7 cellular contexts compared by ENCODE assay signal in genomic region chr9:70981312-70981711, GRCh38.
"Had no signal": no experiment of that assay in that cellular context is flagged by ENCODE, and none has a peak within 500 bp of the region (broad histone marks: within the 10 kb centered on the region; RNA-seq: fewer than 3 reads in every experiment).

No MANE protein-coding gene starts in this region.

- H3K4me2 ChIP-seq: KMS-11 had no signal

- H3K9ac ChIP-seq: KMS-11 had no signal

- ATAC-seq: K562 had no signal

- H3K27ac ChIP-seq: HL-60, KMS-11 had no signal

- H3K4me3 ChIP-seq: K562 had no signal

- DNase-seq: IMR-90, KBM-7, KG1 had no signal

- FAIRE-seq: HTR-8/SVneo, K562 had no signal
